2 cellular contexts compared by ENCODE assay signal in genomic region chr7:44176486-44176885, GRCh38.
TF ChIP-seq lines count a peak whose summit lies in the region.

No MANE protein-coding gene starts in this region.

TF ChIP-seq in H1, 55 proteins besides CTCF, POLR2A, EP300 and RAD21:
- TF ChIP-seq MAX (IDR thresholded peaks at IDR 0.05) (no peak), EZH2 (IDR thresholded peaks at IDR 0.05; ENCODE audit: low read depth, low read length, severe bottlenecking) (no peak), CEBPB (IDR thresholded peaks at IDR 0.05; ENCODE audit: low read depth, low read length) (no peak), SP1 (IDR thresholded peaks at IDR 0.05; ENCODE audit: low read depth, low read length) (no peak), NRF1 (IDR thresholded peaks at IDR 0.05; ENCODE audit: low read depth, low read length) (no peak), SRF (IDR thresholded peaks at IDR 0.05; ENCODE audit: low read depth, low read length) (no peak), ATF3 (IDR thresholded peaks at IDR 0.05; ENCODE audit: insufficient read depth, low read depth, low read length) (no peak), CBX8 (IDR thresholded peaks at IDR 0.05; ENCODE audit: borderline replicate concordance, low read depth, low read length) (no peak)
TF ChIP-seq in H1: peak in this region for 0.

TF ChIP-seq in SK-N-SH treated with all-trans-retinoic acid at 6 μM for 48 hours, 23 proteins besides CTCF, POLR2A, EP300 and RAD21:
- TF ChIP-seq TSHZ2 (CRISPR knock-in tag; IDR thresholded peaks at IDR 0.05) (no peak), OSR1 (CRISPR knock-in tag; IDR thresholded peaks at IDR 0.05) (no peak), ZNF8 (CRISPR knock-in tag; IDR thresholded peaks at IDR 0.05) (no peak), CSDC2 (CRISPR knock-in tag; IDR thresholded peaks at IDR 0.05) (no peak), TCF4 (CRISPR knock-in tag; IDR thresholded peaks at IDR 0.05; ENCODE audit: borderline replicate concordance) (no peak), ISL1 (CRISPR knock-in tag; IDR thresholded peaks at IDR 0.05) (no peak), ESRRG (CRISPR knock-in tag; IDR thresholded peaks at IDR 0.05) (no peak), CSRNP3 (CRISPR knock-in tag; IDR thresholded peaks at IDR 0.05) (no peak), ZFP30 (CRISPR knock-in tag; IDR thresholded peaks at IDR 0.05) (no peak), ZC3H10 (CRISPR knock-in tag; IDR thresholded peaks at IDR 0.05) (no peak), BACH2 (CRISPR knock-in tag; IDR thresholded peaks at IDR 0.05; ENCODE audit: borderline replicate concordance) (no peak)
